ENCODE assay signal across 23 cellular contexts in genomic region chr6:170047813-170048212, GRCh38.
A peak's percentile ranks its signal among the peaks of the same experiment; 100 is the strongest.
DNase-seq lines count a peak whose midpoint lies in the region; TF ChIP-seq lines count a peak whose summit lies in the region.
"Had no signal": no experiment of that assay in that cellular context is flagged by ENCODE, and none has a peak within 500 bp of the region (broad histone marks: within the 10 kb centered on the region; RNA-seq: fewer than 3 reads in every experiment).

No MANE protein-coding gene starts in this region.

- H3K9me3 ChIP-seq in neuronal stem cell (replicated peaks in 1 of 2; ENCODE audit: control insufficient read depth in 2 of 2, insufficient read depth in 1 of 2, low read depth in 1 of 2, low read length in 2 of 2) (no peaks in the 10 kb centered on the region), transverse colon (no peaks in the 10 kb centered on the region)
- H3K9me3 ChIP-seq: right atrium auricular region, testis had no signal

- no peak overlapping the region for H3K14ac ChIP-seq in neuronal stem cell (ENCODE audit: low read length)

- TF ChIP-seq POLR2A in transverse colon (IDR thresholded peaks at IDR 0.05), result no peak

- TF ChIP-seq EP300 in transverse colon (IDR thresholded peaks at IDR 0.05; ENCODE audit: low read depth), result no peak

- H3K4ac ChIP-seq in neuronal stem cell (ENCODE audit: low read length), result no peak overlapping the region

- H3K27ac ChIP-seq in HL-60 (replicated peaks) (peak overlapping the region; percentile 48; the same call in 1 of the 2 replicates), coronary artery (no peak overlapping the region), neuronal stem cell (replicated peaks; ENCODE audit: low read length) (no peak overlapping the region), transverse colon (peak overlapping the region; percentile 80 to 94 (median 84)), substantia nigra (ENCODE audit: low read depth, low read length, poor library complexity, severe bottlenecking) (no peak overlapping the region)
- H3K27ac ChIP-seq: parathyroid adenoma, RWPE1, testis had no signal

- H2BK12ac ChIP-seq in neuronal stem cell (ENCODE audit: low read length), result no peak overlapping the region

- no peak for TF ChIP-seq CTCF in HL-60 (IDR thresholded peaks at IDR 0.05; ENCODE audit: insufficient read depth, low read length)
- TF ChIP-seq CTCF in coronary artery (IDR thresholded peaks at IDR 0.05), result no peak
- TF ChIP-seq CTCF in transverse colon (IDR thresholded peaks at IDR 0.05), result no peak

- H3K4me1 ChIP-seq in neuronal stem cell (ENCODE audit: control insufficient read depth in 2 of 2, insufficient read depth in 1 of 2, low read depth in 1 of 2, low read length in 2 of 2), result peaks cover 0 to 1% of the 10 kb centered on the region in 2 donors
- H3K4me1 ChIP-seq in transverse colon, result peaks cover 0 to 36% (median 10%) of the 10 kb centered on the region in 4 donors
- H3K4me1 ChIP-seq: parathyroid adenoma had no signal

- intact Hi-C loops in transverse colon (cut with DNase I; ENCODE audit: low total_unique reads), result no loop called here

- no peak overlapping the region for H3K4me2 ChIP-seq in neuronal stem cell (ENCODE audit: insufficient read depth, low read length, poor library complexity, severe bottlenecking)

- DNase-seq in HL-60 (ENCODE audit: low read depth in 1 of 2, low spot score in 1 of 2) (no peak), coronary artery (ENCODE audit: low spot score) (peak; percentile 49), neuronal stem cell (ENCODE audit: low spot score) (no peak), transverse colon (peak; percentile 6), SIG-M5 (lab: John Stamatoyannopoulos, UW) (no peak), substantia nigra (lab: John Stamatoyannopoulos, UW) (no peak), NCI-H1048 (lab: John Stamatoyannopoulos, UW) (no peak)
- DNase-seq: ACHN; activated CD4-positive, alpha-beta T cell treated with anti-CD3 and anti-CD28 coated beads for 36 hours; activated CD8-positive, alpha-beta T cell treated with anti-CD3 and anti-CD28 coated beads, Interleukin-2, amount 10 ng/mL, durations not matched to agents 7 days and 5 days; activated effector memory CD4-positive, alpha-beta T cell treated with anti-CD3 and anti-CD28 coated beads, Interleukin-2, amount 50 U/mL, for 16 hours; central memory CD4-positive, alpha-beta T cell; COR-L47; H9; islet precursor cell; NCI-H1417; NCI-H2081 treated with DMSO at 0.1 percent for 48 hours; NCI-H226; stimulated activated CD4-positive, alpha-beta T cell treated with anti-CD3 and anti-CD28 coated beads, Interleukin-4, amount 100 ng/mL, for 4 hours had no signal

- peak overlapping the region; percentile 73 for H2AK5ac ChIP-seq in neuronal stem cell (ENCODE audit: low read depth, low read length)

- H3K79me1 ChIP-seq in neuronal stem cell (ENCODE audit: low read depth, low read length), result no peaks in the 10 kb centered on the region

- H3K27me3 ChIP-seq in HL-60 (ENCODE audit: insufficient read depth, poor library complexity, severe bottlenecking) (no peaks in the 10 kb centered on the region), neuronal stem cell (ENCODE audit: control insufficient read depth in 3 of 3, insufficient read depth in 3 of 3, low read depth in 1 of 3, low read length in 3 of 3) (no peaks in the 10 kb centered on the region), transverse colon (no peaks in the 10 kb centered on the region)
- H3K27me3 ChIP-seq: right atrium auricular region, testis had no signal

- in situ Hi-C loops in transverse colon (cut with MboI; ENCODE audit: low pct_ligation_motif_present in 1 of 4, low pct_unique_long_range_greater_than_20kb in 1 of 4, low sequenced_read_pairs in 3 of 4), result no loop called here

- H2BK5ac ChIP-seq in neuronal stem cell (ENCODE audit: low read length), result no peak overlapping the region

- WGBS in neuronal stem cell (ENCODE audit: extremely low coverage in 2 of 2, insufficient read length in 2 of 2, insufficient replicate concordance in 1 of 2), 2 donors, result no CpG with 5 or more reads among the region's 6 CpGs
- 88 to 91% methylated on average over 5 to 6 of the region's 6 CpGs for WGBS in transverse colon (ENCODE audit: low coverage in 1 of 2), 2 donors

- H2BK15ac ChIP-seq in neuronal stem cell (ENCODE audit: low read length), result no peak overlapping the region

- H3K36me3 ChIP-seq in neuronal stem cell (replicated peaks in 1 of 2; ENCODE audit: control insufficient read depth in 2 of 2, insufficient read depth in 2 of 2, low read length in 2 of 2), result no peaks in the 10 kb centered on the region
- H3K36me3 ChIP-seq in transverse colon, result no peaks in the 10 kb centered on the region
- H3K36me3 ChIP-seq: right atrium auricular region had no signal

- no peak overlapping the region for H3K23ac ChIP-seq in neuronal stem cell (ENCODE audit: low read depth, low read length, poor library complexity)

- H2AFZ ChIP-seq in neuronal stem cell (ENCODE audit: low read length), result no peak overlapping the region
- H2AFZ ChIP-seq: parathyroid adenoma had no signal

- H4K8ac ChIP-seq in neuronal stem cell (ENCODE audit: low read depth, low read length), result no peak overlapping the region

- no peak overlapping the region for H3K18ac ChIP-seq in neuronal stem cell (ENCODE audit: low read length)

- no peak overlapping the region for H4K91ac ChIP-seq in neuronal stem cell (ENCODE audit: low read depth, low read length, poor library complexity)

- no peak overlapping the region for H3K9ac ChIP-seq in neuronal stem cell (ENCODE audit: low read depth, low read length, poor library complexity)
- H3K9ac ChIP-seq: parathyroid adenoma had no signal

- no peak overlapping the region for H2BK120ac ChIP-seq in neuronal stem cell (ENCODE audit: low read depth, low read length)

- H3K4me3 ChIP-seq in HL-60 (replicated peaks; ENCODE audit: insufficient read depth, low read length) (no peak overlapping the region), coronary artery (no peak overlapping the region), neuronal stem cell (ENCODE audit: low read length in 2 of 2) (no peak overlapping the region), transverse colon (no peak overlapping the region)
- H3K4me3 ChIP-seq: right atrium auricular region, testis had no signal

Comparison
In these comparisons a context has a peak if more than half of its experiments do, and no peak if none do; other contexts are left out.
1. DNase-seq: peak in coronary artery (single experiment) and transverse colon (single experiment); none in HL-60 (0 of 2), neuronal stem cell (single experiment), SIG-M5 (single experiment), substantia nigra (0 of 49) and NCI-H1048 (single experiment).
2. H3K27ac ChIP-seq: peak in HL-60 (single experiment) and transverse colon (4 of 4); none in coronary artery (0 of 2), neuronal stem cell (single experiment) and substantia nigra (single experiment).